Comparison of ENCODE assay signal across 12 cellular contexts in genomic region chr20:40686893-40687292, GRCh38. TPM values are rescaled to one million over a fixed set of nuclear protein-coding genes. Genes with fewer than 3 reads are reported as not detected.
DNase-seq lines count a peak whose midpoint lies in the region; TF ChIP-seq lines count a peak whose summit lies in the region.
"Had no signal": no experiment of that assay in that cellular context is flagged by ENCODE, and none has a peak within 500 bp of the region (broad histone marks: within the 10 kb centered on the region; RNA-seq: fewer than 3 reads in every experiment).

No MANE protein-coding gene starts in this region.

- CTCF ChIA-PET in HEK293 (lab: Yijun Ruan, JAX) = interaction anchor here (0.6 kb wide), 1 partner anchor 150 kb away, joined by 3 read pairs; no protein-coding TSS in a partner anchor

- 0 out of 2 replicates have a peak, but pooled peaks cover 2% of the 10 kb centered on the region for H3K4me1 ChIP-seq in HEK293 (ENCODE audit: control insufficient read depth, insufficient read depth, low read length)
- no peaks in the 10 kb centered on the region for H3K4me1 ChIP-seq in BE2C

- H3K27ac ChIP-seq in HEK293 (ENCODE audit: extremely low read depth, low read depth, low read length) = no peak overlapping the region
- peak overlapping the region; percentile 87 to 94 for H3K27ac ChIP-seq in coronary artery
- peak overlapping the region in 20 of 21 experiments; percentile 74 to 98 (median 91) for H3K27ac ChIP-seq in skin epidermis

- H3K36me3 ChIP-seq in HEK293 (ENCODE audit: control insufficient read depth in 2 of 2, insufficient read depth in 1 of 2, low read length in 2 of 2) (peaks cover 0 to 15% of the 10 kb centered on the region in 2 experiments; a peak in 1 of 3 replicates), BE2C (no peaks in the 10 kb centered on the region)

- POLR2A ChIA-PET in HEK293 (lab: Yijun Ruan, JAX) = no interaction called here

- H3K27me3 ChIP-seq in BE2C = peaks cover 64% of the 10 kb centered on the region

- H3K4me3 ChIP-seq in HEK293 (ENCODE audit: low read depth, low read length) (peak overlapping the region; percentile 53), coronary artery (peak overlapping the region; percentile 88), skin epidermis (peak overlapping the region; percentile 49 to 80 (median 60)), BE2C (ENCODE audit: low read depth, low read length) (no peak overlapping the region)

- TF ChIP-seq CTCF in HEK293 (tag by site-specific recombination; IDR thresholded peaks at IDR 0.05) (no peak), coronary artery (IDR thresholded peaks at IDR 0.05) (no peak), BE2C (IDR thresholded peaks at IDR 0.05; ENCODE audit: low read depth, low read length) (no peak)

- no peak for DNase-seq in coronary artery (ENCODE audit: low spot score)
- DNase-seq in left kidney (ENCODE audit: low read depth, low spot score) = peak; percentile 31
- DNase-seq in activated CD8-positive, alpha-beta memory T cell treated with anti-CD3 and anti-CD28 coated beads for 24 hours = no peak
- no peak for DNase-seq in BE2C
- no peak for DNase-seq in hypothalamus (lab: John Stamatoyannopoulos, UW)
- no peak for DNase-seq in activated CD4-positive, CD25-positive, alpha-beta regulatory T cell treated with anti-CD3 and anti-CD28 coated beads, Interleukin-2, amount 50 U/mL, for 72 hours
- DNase-seq: DMS53; effector memory CD8-positive, alpha-beta T cell; naive thymus-derived CD4-positive, alpha-beta T cell; NCI-H69 had no signal

- no peaks in the 10 kb centered on the region for H3K9me3 ChIP-seq in HEK293 (ENCODE audit: control insufficient read depth, insufficient read depth, low read depth, low read length)
- no peaks in the 10 kb centered on the region for H3K9me3 ChIP-seq in BE2C

TF ChIP-seq in HEK293, 187 proteins besides CTCF, POLR2A, EP300 and RAD21:
- no peak for TF ChIP-seq ZNF843 (tag by site-specific recombination; IDR thresholded peaks at IDR 0.05)

RNA-seq across cellular contexts. Expression of gene MAFB, which starts 2.1 kb away (rescaled TPM):
- 3.1 TPM for polyA plus RNA-seq in BE2C (2012; ENCODE audit: insufficient read depth, insufficient read length, low read depth)
- polyA plus RNA-seq: naive thymus-derived CD4-positive, alpha-beta T cell had no signal
